9 cellular contexts compared by ENCODE assay signal in the genomic region with DNA sequence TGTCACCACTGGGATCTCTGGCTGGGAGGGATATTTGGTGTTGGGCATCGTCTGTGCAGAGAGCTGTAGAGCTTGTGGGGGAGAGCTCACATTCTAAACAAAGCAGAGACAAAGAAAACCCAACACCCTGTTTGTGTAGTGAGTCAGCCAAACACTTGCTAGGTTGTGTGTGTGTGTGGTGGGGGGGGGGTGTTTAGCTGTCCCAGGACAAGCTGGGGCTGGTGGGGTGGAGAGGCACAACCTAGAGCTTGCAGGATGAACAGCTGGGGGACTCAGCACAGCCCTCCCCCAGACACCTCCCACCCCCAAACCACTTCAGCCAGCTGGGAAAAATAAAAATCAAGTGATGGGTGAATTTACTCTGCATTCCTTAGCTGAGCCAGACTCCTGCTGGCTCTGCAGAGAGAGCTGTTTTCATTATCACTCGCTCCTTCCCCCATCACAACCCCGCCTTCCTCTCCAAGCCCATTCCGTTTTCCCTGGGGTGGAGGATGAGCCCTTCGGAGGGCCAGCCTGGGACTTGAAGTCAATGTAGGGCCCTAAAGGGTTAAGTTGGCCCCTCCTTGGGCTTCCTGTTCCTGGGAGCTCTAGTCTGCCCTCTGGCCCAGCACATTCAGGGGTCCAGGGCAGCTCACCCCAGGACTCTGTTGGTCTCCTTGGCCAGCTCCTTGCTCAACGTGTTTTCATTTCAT. TPM values are rescaled to one million over a fixed set of nuclear protein-coding genes. Genes with fewer than 3 reads are reported as not detected.
DNase-seq lines count a peak whose midpoint lies in the region; ATAC-seq and TF ChIP-seq lines count a peak whose summit lies in the region.
"Had no signal": no experiment of that assay in that cellular context is flagged by ENCODE, and none has a peak within 500 bp of the region (broad histone marks: within the 10 kb centered on the region; RNA-seq: fewer than 3 reads in every experiment).

No MANE protein-coding gene starts in this region.

- intact Hi-C loops in posterior vena cava (cut with DNase I) = loop anchor here in 1 of 2 donors (5.0 to 10.0 kb wide), 2 partner anchors 63 to 595 kb away; no protein-coding TSS in a partner anchor

- no peak overlapping the region for H3K4me3 ChIP-seq in Peyer's patch

- peaks cover 0 to 4% of the 10 kb centered on the region in 2 donors for H3K27me3 ChIP-seq in Peyer's patch

- peak; percentile 82 for DNase-seq in EL
- DNase-seq in Peyer's patch = peak in 2 of 3 donors; percentile 30 to 45
- peak; percentile 96 for DNase-seq in fibroblast of the conjunctiva (ENCODE audit: low read depth)
- peak; percentile 72 for DNase-seq in posterior vena cava (ENCODE audit: low spot score)
- DNase-seq in NCI-H2081 (lab: John Stamatoyannopoulos, UW) = no peak
- DNase-seq in activated CD4-positive, CD25-positive, alpha-beta regulatory T cell treated with anti-CD3 and anti-CD28 coated beads, Interleukin-2, amount 50 U/mL, for 72 hours = no peak
- DNase-seq: OCI-M1 had no signal

- no peaks in the 10 kb centered on the region for H3K9me3 ChIP-seq in Peyer's patch

- peak overlapping the region in 2 of 4 donors; percentile 50 to 53 for H3K27ac ChIP-seq in Peyer's patch

- ATAC-seq in HG03095 (IDR thresholded peaks at IDR 0.05; ENCODE audit: unreplicated experiment) (no peak), HG02973 (IDR thresholded peaks at IDR 0.05; ENCODE audit: unreplicated experiment) (no peak)

- H3K4me1 ChIP-seq in Peyer's patch = peaks cover 0 to 24% (median 8%) of the 10 kb centered on the region in 4 donors

- no peak for TF ChIP-seq POLR2A in Peyer's patch (IDR thresholded peaks at IDR 0.05)

- TF ChIP-seq CTCF in Peyer's patch (IDR thresholded peaks at IDR 0.05) = no peak

- H3K36me3 ChIP-seq in Peyer's patch = no peaks in the 10 kb centered on the region

RNA-seq across cellular contexts. Expression of a gene that starts 2.6 kb away (rescaled TPM):
- 10 to 100 TPM in 1 of 4 donors, 1 to 10 TPM in 2, under 1 TPM in 1; 0.88 to 10.0 (median 8.7) TPM for total RNA-seq in Peyer's patch
- total RNA-seq in posterior vena cava = 1 to 10 TPM; 7.8 to 9.1 TPM

RNA-seq across cellular contexts. Expression of a gene that starts 8.4 kb away (rescaled TPM):
- total RNA-seq in Peyer's patch (10 to 100 TPM; 10.7 to 43.0 (median 28.1) TPM), posterior vena cava (under 1 TPM; 0.23 to 0.76 TPM)

Comparison
In these comparisons a context has a peak if more than half of its experiments do, and no peak if none do; other contexts are left out.
1. DNase-seq: peak in EL (single experiment), Peyer's patch (2 of 3), fibroblast of the conjunctiva (single experiment) and posterior vena cava (single experiment); none in NCI-H2081 (0 of 2) and activated CD4-positive, CD25-positive, alpha-beta regulatory T cell treated with anti-CD3 and anti-CD28 coated beads, Interleukin-2, amount 50 U/mL, for 72 hours (single experiment).
2. RNA of a gene that starts 8.4 kb away (total RNA-seq): 10.7 to 43.0 TPM in Peyer's patch; 0.23 to 0.76 TPM in posterior vena cava; every median in the first group is over 4 times any median in the second.